ENCODE assay signal across 17 cellular contexts in the genomic region with DNA sequence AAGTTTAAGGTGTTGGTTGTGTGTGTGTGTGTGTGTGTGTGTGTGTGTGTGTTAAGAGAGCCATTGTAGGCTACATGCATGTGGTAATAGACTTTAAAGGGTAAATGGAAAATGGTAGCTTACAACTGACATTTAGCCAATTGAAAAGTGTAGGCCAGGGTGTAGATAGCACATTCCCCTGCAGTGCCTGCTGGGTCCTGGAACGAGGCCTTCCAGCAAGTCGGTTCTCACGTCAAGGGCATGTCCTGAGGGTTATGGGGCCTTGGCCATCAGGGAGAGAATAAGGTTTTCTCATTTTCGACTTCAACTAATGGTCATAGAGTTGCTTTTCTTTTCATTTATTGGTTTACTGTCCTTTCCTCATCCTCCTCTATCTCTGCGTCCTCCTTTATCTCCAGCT.
DNase-seq lines count a peak whose midpoint lies in the region; TF ChIP-seq lines count a peak whose summit lies in the region.
"Had no signal": no experiment of that assay in that cellular context is flagged by ENCODE, and none has a peak within 500 bp of the region (broad histone marks: within the 10 kb centered on the region; RNA-seq: fewer than 3 reads in every experiment).

No MANE protein-coding gene starts in this region.

- H3K9me3 ChIP-seq in BLaER1 treated with 17β-estradiol and CSF1 and Interleukin-3, amounts not matched to agents 10 nM and 100 nM (replicated peaks in 1 of 11): no peaks in the 10 kb centered on the region
- H3K9me3 ChIP-seq in A673 (ENCODE audit: low read depth, low read length, poor library complexity, severe bottlenecking): no peaks in the 10 kb centered on the region
- H3K9me3 ChIP-seq: A549 had no signal

- POLR2A ChIA-PET in A673 (lab: Charles Lee; ENCODE audit: low non-redundant PET): no interaction called here

- H3K4me1 Mint-ChIP-seq in activated CD4-positive, alpha-beta T cell treated with anti-CD3 and anti-CD28 coated beads, Interleukin-2, amount 10 ng/mL, durations not matched to agents 24 days and 14 days: peaks cover 58% of the 10 kb centered on the region
- H3K4me1 Mint-ChIP-seq in IgD-negative memory B cell (peaks cover 30 to 48% (median 36%) of the 10 kb centered on the region in 3 donors), HFFc6 (ENCODE audit: low read depth) (peaks cover 6% of the 10 kb centered on the region)
- H3K4me1 Mint-ChIP-seq in activated T-helper 2 cell treated with anti-CD3 and anti-CD28 coated beads, Interferon-gamma antibody, Interleukin-2, Interleukin-4, amounts not matched to agents 10 μg/mL and 5 μg/mL and 100 μg/mL, durations not matched to agents 14 hours and 24 hours and 36 hours (ENCODE audit: low read depth): peaks cover 63% of the 10 kb centered on the region

- peaks cover 9% of the 10 kb centered on the region for H3K36me3 Mint-ChIP-seq in activated CD4-positive, alpha-beta T cell treated with anti-CD3 and anti-CD28 coated beads, Interleukin-2, amount 10 ng/mL, durations not matched to agents 24 days and 14 days (ENCODE audit: low read depth)
- peaks cover 4% of the 10 kb centered on the region for H3K36me3 Mint-ChIP-seq in IgD-negative memory B cell
- H3K36me3 Mint-ChIP-seq in activated T-helper 2 cell treated with anti-CD3 and anti-CD28 coated beads, Interferon-gamma antibody, Interleukin-2, Interleukin-4, amounts not matched to agents 10 μg/mL and 5 μg/mL and 100 μg/mL, durations not matched to agents 14 hours and 24 hours and 36 hours (ENCODE audit: low read depth): peaks cover 3% of the 10 kb centered on the region
- no peaks in the 10 kb centered on the region for H3K36me3 Mint-ChIP-seq in HFFc6 (ENCODE audit: low read depth)

- no peak for DNase-seq in activated CD4-positive, alpha-beta T cell treated with anti-CD3 and anti-CD28 coated beads, Interleukin-2, amount 10 ng/mL, durations not matched to agents 24 days and 14 days
- no peak for DNase-seq in activated CD4-positive, alpha-beta T cell treated with anti-CD3 and anti-CD28 coated beads for 4 hours
- no peak for DNase-seq in activated T-helper 2 cell treated with anti-CD3 and anti-CD28 coated beads, Interferon-gamma antibody, Interleukin-2, Interleukin-4, amounts not matched to agents 10 μg/mL and 5 μg/mL and 100 μg/mL, durations not matched to agents 14 hours and 24 hours and 36 hours (ENCODE audit: low spot score)
- no peak for DNase-seq in ACHN
- no peak for DNase-seq in HFFc6
- DNase-seq in A673 (ENCODE audit: low spot score): no peak
- DNase-seq: NCI-H1092 treated with DMSO at 0.1 percent for 48 hours, NCI-H1694 treated with DMSO at 0.1 percent for 48 hours, NCI-H446 treated with DMSO at 0.1 percent for 48 hours, NCI-H748 treated with DMSO at 0.1 percent for 48 hours, SHP77 treated with DMSO at 0.1 percent for 48 hours had no signal

- peaks cover 0 to 6% (median 0%) of the 10 kb centered on the region in 11 experiments; a peak in 1 of 22 replicates for H3K36me3 ChIP-seq in BLaER1 treated with 17β-estradiol and CSF1 and Interleukin-3, amounts not matched to agents 10 nM and 100 nM
- no peaks in the 10 kb centered on the region for H3K36me3 ChIP-seq in A673 (ENCODE audit: insufficient read depth, low read length, poor library complexity, severe bottlenecking)

- in situ Hi-C loops in ACHN (cut with HindIII; ENCODE audit: low pct_ligation_motif_present, low pct_unique_long_range_greater_than_20kb, low sequenced_read_pairs): no loop called here

- peak overlapping the region in 6 of 11 experiments; percentile 2 to 73 (median 53); a peak in 10 of 22 replicates for H3K4me2 ChIP-seq in BLaER1 treated with 17β-estradiol and CSF1 and Interleukin-3, amounts not matched to agents 10 nM and 100 nM
- H3K4me2 ChIP-seq: A549, GM23338 had no signal

- H4K20me1 ChIP-seq in BLaER1 treated with 17β-estradiol and CSF1 and Interleukin-3, amounts not matched to agents 10 nM and 100 nM: peaks cover 0 to 98% (median 44%) of the 10 kb centered on the region in 11 experiments; a peak in 16 of 22 replicates

- peak overlapping the region; percentile 18 for H3K4me3 Mint-ChIP-seq in activated CD4-positive, alpha-beta T cell treated with anti-CD3 and anti-CD28 coated beads, Interleukin-2, amount 10 ng/mL, durations not matched to agents 24 days and 14 days
- H3K4me3 Mint-ChIP-seq in IgD-negative memory B cell: no peak overlapping the region
- no peak overlapping the region for H3K4me3 Mint-ChIP-seq in activated T-helper 2 cell treated with anti-CD3 and anti-CD28 coated beads, Interferon-gamma antibody, Interleukin-2, Interleukin-4, amounts not matched to agents 10 μg/mL and 5 μg/mL and 100 μg/mL, durations not matched to agents 14 hours and 24 hours and 36 hours (ENCODE audit: low read depth)
- no peak overlapping the region for H3K4me3 Mint-ChIP-seq in HFFc6
- H3K4me3 Mint-ChIP-seq: GM23338 had no signal

- BruUV-seq in A673 (replicated peaks; lab: Mats Ljungman, UMichigan): no TSS peak

- H3K27ac ChIP-seq in BLaER1 treated with 17β-estradiol and CSF1 and Interleukin-3, amounts not matched to agents 10 nM and 100 nM: no peak overlapping the region
- H3K27ac ChIP-seq in A673 (ENCODE audit: low read depth, low read length, poor library complexity, severe bottlenecking): no peak overlapping the region
- H3K27ac ChIP-seq: A549, HL-60 had no signal

- H3K27me3 Mint-ChIP-seq in activated CD4-positive, alpha-beta T cell treated with anti-CD3 and anti-CD28 coated beads, Interleukin-2, amount 10 ng/mL, durations not matched to agents 24 days and 14 days: no peaks in the 10 kb centered on the region
- H3K27me3 Mint-ChIP-seq in IgD-negative memory B cell: no peaks in the 10 kb centered on the region
- H3K27me3 Mint-ChIP-seq in activated T-helper 2 cell treated with anti-CD3 and anti-CD28 coated beads, Interferon-gamma antibody, Interleukin-2, Interleukin-4, amounts not matched to agents 10 μg/mL and 5 μg/mL and 100 μg/mL, durations not matched to agents 14 hours and 24 hours and 36 hours (ENCODE audit: low read depth): no peaks in the 10 kb centered on the region
- H3K27me3 Mint-ChIP-seq in HFFc6 (ENCODE audit: insufficient read depth): no peaks in the 10 kb centered on the region; the same call in 1 of the 2 replicates

- CTCF ChIA-PET in A673 (lab: Charles Lee): no interaction called here

- H3K9ac ChIP-seq in BLaER1 treated with 17β-estradiol and CSF1 and Interleukin-3, amounts not matched to agents 10 nM and 100 nM: no peak overlapping the region

- H3K4me3 ChIP-seq in BLaER1 treated with 17β-estradiol and CSF1 and Interleukin-3, amounts not matched to agents 10 nM and 100 nM: no peak overlapping the region
- H3K4me3 ChIP-seq in A673 (ENCODE audit: low read depth, low read length, poor library complexity, severe bottlenecking): no peak overlapping the region
- H3K4me3 ChIP-seq: A549, GM23338, K562 had no signal

- intact Hi-C loops in activated CD4-positive, alpha-beta T cell treated with anti-CD3 and anti-CD28 coated beads, Interleukin-2, amount 10 ng/mL, durations not matched to agents 24 days and 14 days (cut with micrococcal nuclease): loop anchor here (10.0 kb wide), 1 partner anchor 285 kb away; no protein-coding TSS in a partner anchor
- intact Hi-C loops in activated T-helper 2 cell treated with anti-CD3 and anti-CD28 coated beads, Interferon-gamma antibody, Interleukin-2, Interleukin-4, amounts not matched to agents 10 μg/mL and 5 μg/mL and 100 μg/mL, durations not matched to agents 14 hours and 24 hours and 36 hours (cut with micrococcal nuclease): loop anchor here (5.0 kb wide), 1 partner anchor 283 kb away; no protein-coding TSS in a partner anchor
- intact Hi-C loops in A673 (cut with micrococcal nuclease; ENCODE audit: unreplicated experiment): no loop called here

- H3K9me3 Mint-ChIP-seq in activated CD4-positive, alpha-beta T cell treated with anti-CD3 and anti-CD28 coated beads, Interleukin-2, amount 10 ng/mL, durations not matched to agents 24 days and 14 days: no peaks in the 10 kb centered on the region
- no peaks in the 10 kb centered on the region for H3K9me3 Mint-ChIP-seq in IgD-negative memory B cell
- H3K9me3 Mint-ChIP-seq in activated T-helper 2 cell treated with anti-CD3 and anti-CD28 coated beads, Interferon-gamma antibody, Interleukin-2, Interleukin-4, amounts not matched to agents 10 μg/mL and 5 μg/mL and 100 μg/mL, durations not matched to agents 14 hours and 24 hours and 36 hours: no peaks in the 10 kb centered on the region
- H3K9me3 Mint-ChIP-seq in HFFc6: no peaks in the 10 kb centered on the region
- H3K9me3 Mint-ChIP-seq: GM23338 had no signal

- no peak for TF ChIP-seq CTCF in HFFc6 (IDR thresholded peaks at IDR 0.05)
- TF ChIP-seq CTCF in A673 (conservative IDR thresholded peaks at IDR 0.05; ENCODE audit: low read depth, low read length): no peak

- H3K27me3 ChIP-seq in BLaER1 treated with 17β-estradiol and CSF1 and Interleukin-3, amounts not matched to agents 10 nM and 100 nM: no peaks in the 10 kb centered on the region
- no peaks in the 10 kb centered on the region for H3K27me3 ChIP-seq in A673 (replicated peaks; ENCODE audit: insufficient read depth, low read depth, low read length, poor library complexity)

- peak overlapping the region; percentile 5 for H3K27ac Mint-ChIP-seq in activated CD4-positive, alpha-beta T cell treated with anti-CD3 and anti-CD28 coated beads, Interleukin-2, amount 10 ng/mL, durations not matched to agents 24 days and 14 days
- peak overlapping the region in 2 of 3 donors; percentile 0 to 2 for H3K27ac Mint-ChIP-seq in IgD-negative memory B cell
- H3K27ac Mint-ChIP-seq in activated T-helper 2 cell treated with anti-CD3 and anti-CD28 coated beads, Interferon-gamma antibody, Interleukin-2, Interleukin-4, amounts not matched to agents 10 μg/mL and 5 μg/mL and 100 μg/mL, durations not matched to agents 14 hours and 24 hours and 36 hours: peak overlapping the region; percentile 38
- no peak overlapping the region for H3K27ac Mint-ChIP-seq in HFFc6
- H3K27ac Mint-ChIP-seq: GM23338 had no signal

- peaks cover 5 to 35% (median 23%) of the 10 kb centered on the region in 10 experiments; a peak in 18 of 20 replicates for H3K4me1 ChIP-seq in BLaER1 treated with 17β-estradiol and CSF1 and Interleukin-3, amounts not matched to agents 10 nM and 100 nM
- H3K4me1 ChIP-seq in A673 (ENCODE audit: insufficient read depth, low read length, poor library complexity, severe bottlenecking): no peaks in the 10 kb centered on the region
